In the genomic region with DNA sequence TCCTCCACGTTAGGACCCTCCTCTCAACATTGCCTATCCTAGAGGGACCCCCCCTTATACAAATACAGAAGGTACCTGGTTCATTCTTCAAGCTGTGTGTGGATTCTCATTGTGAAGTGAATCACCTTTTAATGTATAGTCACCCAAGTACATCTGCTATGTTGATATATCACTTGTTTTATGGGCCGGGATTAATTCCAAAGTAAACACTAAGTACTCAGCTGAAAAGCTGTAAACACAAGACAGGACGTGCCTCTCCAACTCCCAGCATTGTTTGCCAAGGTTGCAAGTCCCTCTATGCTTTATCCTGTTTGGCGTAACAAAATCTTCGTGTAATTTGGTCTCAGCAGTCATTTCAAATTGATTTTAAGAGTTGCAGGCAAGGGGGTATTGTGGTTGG, we compare ENCODE assay signal across 11 cellular contexts.
"Had no signal": no experiment of that assay in that cellular context is flagged by ENCODE, and none has a peak within 500 bp of the region (broad histone marks: within the 10 kb centered on the region; RNA-seq: fewer than 3 reads in every experiment).

No MANE protein-coding gene starts in this region.

- H3K9me3 ChIP-seq: tibial artery had no signal

- H3K4me1 ChIP-seq: parathyroid adenoma, tibial artery had no signal

- DNase-seq: activated CD4-positive, alpha-beta T cell treated with anti-CD3 and anti-CD28 coated beads, Interleukin-2, amount 50 U/mL, for 48 hours; activated CD4-positive, CD25-positive, alpha-beta regulatory T cell treated with anti-CD3 and anti-CD28 coated beads, Interleukin-2, amount 50 U/mL, for 72 hours; activated CD8-positive, alpha-beta memory T cell treated with anti-CD3 and anti-CD28 coated beads, Interleukin-2, amount 10 ng/mL, durations not matched to agents 7 days and 5 days; activated effector memory CD4-positive, alpha-beta T cell treated with Interleukin-2 at 50 U/mL for 16 hours; activated T-cell treated with anti-CD3 and anti-CD28 coated beads, Interleukin-2, amount 50 U/mL, for 24 hours; brain microvascular endothelial cell; dorsolateral prefrontal cortex; naive thymus-derived CD4-positive, alpha-beta T cell; small intestine; tibial artery had no signal

- H3K27me3 ChIP-seq: brain microvascular endothelial cell, dorsolateral prefrontal cortex, tibial artery had no signal

- ATAC-seq: activated CD8-positive, alpha-beta memory T cell treated with anti-CD3 and anti-CD28 coated beads, Interleukin-2, amount 10 ng/mL, durations not matched to agents 7 days and 5 days; naive thymus-derived CD4-positive, alpha-beta T cell had no signal

- H3K36me3 ChIP-seq: brain microvascular endothelial cell, tibial artery had no signal

- H3K4me3 ChIP-seq: dorsolateral prefrontal cortex, tibial artery had no signal

- H3K27ac ChIP-seq: brain microvascular endothelial cell, dorsolateral prefrontal cortex, parathyroid adenoma, tibial artery had no signal
